ENCODE assay signal across 1 cellular context in genomic region chr10:126408953-126409641, GRCh38.
TF ChIP-seq lines count a peak whose summit lies in the region.

No MANE protein-coding gene starts in this region.

TF ChIP-seq in SK-N-SH treated with all-trans-retinoic acid at 6 μM for 48 hours, 23 proteins besides CTCF, POLR2A, EP300 and RAD21 (continued from another document):
- no peak for TF ChIP-seq TSHZ2 (CRISPR knock-in tag; IDR thresholded peaks at IDR 0.05)
- no peak for TF ChIP-seq PATZ1 (CRISPR knock-in tag; IDR thresholded peaks at IDR 0.05; ENCODE audit: borderline replicate concordance)
